10 cellular contexts compared by ENCODE assay signal in the genomic region with DNA sequence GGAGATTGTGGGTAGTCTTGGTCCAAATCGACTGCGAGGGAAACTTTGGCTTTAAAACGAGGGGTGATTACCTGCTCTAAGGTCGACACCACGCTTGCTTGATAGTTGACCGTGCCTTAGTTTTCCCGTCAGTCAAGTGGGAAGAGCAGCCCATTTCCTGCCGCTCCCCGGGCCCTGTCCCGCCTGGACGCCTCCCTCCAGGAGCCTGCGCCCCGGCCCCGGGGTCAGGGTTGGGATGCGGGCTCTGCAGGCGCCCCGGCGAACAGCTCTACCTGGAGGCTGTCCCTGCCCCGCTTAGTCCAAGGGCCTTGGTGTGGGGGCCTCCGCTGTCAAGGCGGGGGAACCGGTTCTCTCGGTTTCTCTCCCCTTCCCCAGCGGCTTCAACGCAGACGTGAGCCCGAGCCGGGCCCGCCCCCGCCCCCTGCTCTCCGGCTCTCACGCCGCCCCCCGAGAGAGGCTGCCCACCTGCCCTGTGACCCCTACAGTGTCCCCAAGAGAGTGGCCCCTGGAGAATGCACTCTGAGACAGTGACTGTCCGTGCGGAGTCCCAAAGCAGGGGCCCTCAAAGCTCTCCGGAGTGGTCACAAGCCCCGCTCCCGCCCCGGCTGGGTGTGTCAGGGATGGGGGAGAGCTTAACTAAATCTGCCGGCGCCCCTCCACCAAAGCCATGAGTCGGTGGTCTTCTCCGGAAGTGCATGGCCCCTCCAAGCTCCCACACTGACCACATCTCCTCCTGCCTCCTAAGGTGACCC.
DNase-seq lines count a peak whose midpoint lies in the region; ATAC-seq, FAIRE-seq and TF ChIP-seq lines count a peak whose summit lies in the region.
"Had no signal": no experiment of that assay in that cellular context is flagged by ENCODE, and none has a peak within 500 bp of the region (broad histone marks: within the 10 kb centered on the region; RNA-seq: fewer than 3 reads in every experiment).

No MANE protein-coding gene starts in this region.

- H3K36me3 Mint-ChIP-seq in MCF 10A (ENCODE audit: insufficient read depth, unreplicated experiment): peaks cover 18% of the 10 kb centered on the region

- no peaks in the 10 kb centered on the region for H3K9me3 Mint-ChIP-seq in MCF 10A (ENCODE audit: unreplicated experiment)

- no peak overlapping the region for H3K4me3 ChIP-seq in HepG2 (replicated peaks in 1 of 3; ENCODE audit: insufficient read depth in 1 of 3, low read depth in 2 of 3, low read length in 3 of 3)
- peak overlapping the region in 3 of 4 donors; percentile 30 to 54 (median 46) for H3K4me3 ChIP-seq in tibial nerve
- H3K4me3 ChIP-seq: K562 had no signal

- TF ChIP-seq RAD21 in HepG2 (CRISPR knock-in tag; IDR thresholded peaks at IDR 0.05): no peak

- 95% methylated on average over 40 of the region's 44 CpGs for WGBS in HepG2 (ENCODE audit: low lambda C conversion rate)
- WGBS in tibial nerve, 2 donors: 7 to 24% methylated on average over 29 to 39 of the region's 44 CpGs

- H3K9ac ChIP-seq in HepG2 (ENCODE audit: insufficient read depth, low read depth, low read length): no peak overlapping the region

- H3K79me2 ChIP-seq in HepG2 (ENCODE audit: insufficient read depth, low read length): no peaks in the 10 kb centered on the region

- FAIRE-seq in HepG2 (lab: Jason Lieb, UNC): no peak
- FAIRE-seq: K562 had no signal

- H3K4me1 Mint-ChIP-seq in MCF 10A (ENCODE audit: insufficient read depth, unreplicated experiment): peaks cover 5% of the 10 kb centered on the region

- no peak for TF ChIP-seq CTCF in MCF 10A (IDR thresholded peaks at IDR 0.05; ENCODE audit: unreplicated experiment)
- TF ChIP-seq CTCF in HepG2 (CRISPR knock-in tag; IDR thresholded peaks at IDR 0.05): no peak
- TF ChIP-seq CTCF in tibial nerve (IDR thresholded peaks at IDR 0.05): no peak

- H3K27ac ChIP-seq in HepG2 (ENCODE audit: extremely low read length, insufficient read depth, low read length): no peak overlapping the region
- no peak overlapping the region for H3K27ac ChIP-seq in tibial nerve
- H3K27ac ChIP-seq: C4-2B had no signal

- in situ Hi-C loops in HepG2 (cut with HindIII; ENCODE audit: extremely low pct_ligation_motif_present, low pct_unique_long_range_greater_than_20kb): no loop called here

- H3K27me3 Mint-ChIP-seq in MCF 10A (ENCODE audit: insufficient read depth, unreplicated experiment): no peaks in the 10 kb centered on the region

- H3K36me3 ChIP-seq in HepG2 (replicated peaks in 1 of 2; ENCODE audit: control insufficient read depth in 1 of 2, insufficient read depth in 2 of 2, low read length in 2 of 2) (no peaks in the 10 kb centered on the region; a peak in 1 of 5 replicates), tibial nerve (peaks cover 0 to 27% (median 3%) of the 10 kb centered on the region in 3 donors)

- no peak overlapping the region for H3K4me2 ChIP-seq in HepG2 (ENCODE audit: low read depth, low read length)

- H4K20me1 ChIP-seq in HepG2 (ENCODE audit: insufficient read depth, low read length): no peaks in the 10 kb centered on the region

- CTCF ChIA-PET in MCF 10A (lab: Yijun Ruan, JAX): no interaction called here
- CTCF ChIA-PET in HepG2 (lab: Yijun Ruan, JAX; ENCODE audit: low intra/inter-chr PET ratio, low total read pairs): no interaction called here

- TF ChIP-seq POLR2A in HepG2 (IDR thresholded peaks at IDR 0.05; ENCODE audit: insufficient read depth in 1 of 2, low read depth in 2 of 2, low read length in 2 of 2): no peak
- no peak for TF ChIP-seq POLR2A in tibial nerve (IDR thresholded peaks at IDR 0.05)

- ATAC-seq in HepG2 (no peak), HG02610 (IDR thresholded peaks at IDR 0.05; ENCODE audit: unreplicated experiment) (no peak), HG02623 (IDR thresholded peaks at IDR 0.05; ENCODE audit: unreplicated experiment) (no peak)
- ATAC-seq: K562 had no signal

- BruUV-seq in MCF 10A (replicated peaks; lab: Mats Ljungman, UMichigan): no TSS peak
- no TSS peak for BruUV-seq in HepG2 (replicated peaks; lab: Mats Ljungman, UMichigan)

- H2AFZ ChIP-seq in HepG2 (ENCODE audit: low read length): no peak overlapping the region

- H3K4me3 Mint-ChIP-seq in MCF 10A (ENCODE audit: unreplicated experiment): peak overlapping the region; percentile 75

- H3K27me3 ChIP-seq in HepG2 (ENCODE audit: control insufficient read depth in 1 of 2, insufficient read depth in 2 of 2, low read length in 2 of 2) (no peaks in the 10 kb centered on the region), tibial nerve (peaks cover 0 to 65% of the 10 kb centered on the region in 2 donors)

- POLR2A ChIA-PET in MCF 10A (lab: Yijun Ruan, JAX) (interaction anchor here (1.0 to 1.8 kb wide), 3 partner anchors 14 to 180 kb away, joined by 3 to 7 read pairs (median 7); a partner anchor contains a TSS), HepG2 (lab: Yijun Ruan, JAX) (no interaction called here)

- TF ChIP-seq EP300 in HepG2 (IDR thresholded peaks at IDR 0.05; ENCODE audit: low read depth in 2 of 2, low read length in 2 of 2): no peak
- no peak for TF ChIP-seq EP300 in HepG2 (CRISPR knock-in tag; IDR thresholded peaks at IDR 0.05; ENCODE audit: borderline replicate concordance)
- no peak for TF ChIP-seq EP300 in tibial nerve (IDR thresholded peaks at IDR 0.05)

- H3K9me3 ChIP-seq in HepG2 (ENCODE audit: low read length) (no peaks in the 10 kb centered on the region), tibial nerve (no peaks in the 10 kb centered on the region)

- H3K4me1 ChIP-seq in HepG2 (ENCODE audit: insufficient read depth, low read length) (peaks cover 34% of the 10 kb centered on the region), tibial nerve (peaks cover 0 to 63% (median 41%) of the 10 kb centered on the region in 4 donors)

- intact Hi-C loops in MCF 10A (cut with micrococcal nuclease) (loop anchor here (2.0 to 10.0 kb wide), 4 partner anchors 115 to 418 kb away; a partner anchor contains a TSS), HepG2 (cut with micrococcal nuclease; ENCODE audit: unreplicated experiment) (no loop called here)

- peak; percentile 61 for DNase-seq in activated effector memory CD4-positive, alpha-beta T cell treated with anti-CD3 and anti-CD28 coated beads, Interleukin-2, amount 50 U/mL, for 16 hours
- no peak for DNase-seq in activated effector memory CD4-positive, alpha-beta T cell treated with Interleukin-2 at 50 U/mL for 16 hours
- no peak for DNase-seq in MCF 10A (ENCODE audit: unreplicated experiment)
- DNase-seq in HepG2 (ENCODE audit: low spot score): no peak
- DNase-seq in tibial nerve (ENCODE audit: low spot score in 2 of 2): no peak
- DNase-seq in activated CD4-positive, alpha-beta T cell treated with anti-CD3 and anti-CD28 coated beads, Interleukin-2, amount 50 U/mL, for 48 hours: no peak

- H3K27ac Mint-ChIP-seq in MCF 10A (ENCODE audit: low read depth, unreplicated experiment): no peak overlapping the region

TF ChIP-seq in HepG2, 621 proteins besides CTCF, POLR2A, EP300 and RAD21 (continues in another document):
- no peak for TF ChIP-seq CEBPB (IDR thresholded peaks at IDR 0.05; ENCODE audit: borderline replicate concordance, low read depth, low read length)
- no peak for TF ChIP-seq ZFP82 (CRISPR knock-in tag; IDR thresholded peaks at IDR 0.05; ENCODE audit: borderline replicate concordance)
- TF ChIP-seq ZNF367 (CRISPR knock-in tag; IDR thresholded peaks at IDR 0.05; ENCODE audit: borderline replicate concordance): no peak

Comparison
In these comparisons a context has a peak if more than half of its experiments do, and no peak if none do; other contexts are left out.
1. H3K4me3 ChIP-seq: peak in tibial nerve (3 of 4); none in HepG2 (0 of 3).